In genomic region chr4:31169851-31170250, GRCh38 we compare ENCODE assay signal across 19 cellular contexts.
DNase-seq lines count a peak whose midpoint lies in the region; ATAC-seq and TF ChIP-seq lines count a peak whose summit lies in the region.
"Had no signal": no experiment of that assay in that cellular context is flagged by ENCODE, and none has a peak within 500 bp of the region (broad histone marks: within the 10 kb centered on the region; RNA-seq: fewer than 3 reads in every experiment).

No MANE protein-coding gene starts in this region.

- no TSS peak for BruUV-seq in HCT116 (replicated peaks; lab: Mats Ljungman, UMichigan)

- H3K4me1 ChIP-seq in HCT116 (ENCODE audit: control insufficient read depth in 1 of 2, insufficient read depth in 2 of 2, low read length in 2 of 2), result no peaks in the 10 kb centered on the region
- H3K4me1 ChIP-seq in lower lobe of right lung, result no peaks in the 10 kb centered on the region
- H3K4me1 ChIP-seq: BLaER1 treated with 17β-estradiol and CSF1 and Interleukin-3, amounts not matched to agents 10 nM and 100 nM had no signal

- H3K4me3 Mint-ChIP-seq in glutamatergic neuron (ENCODE audit: unreplicated experiment), result no peak overlapping the region
- H3K4me3 Mint-ChIP-seq: CD8-positive, alpha-beta T cell; H9 had no signal

- in situ Hi-C loops in SK-MEL-5 (cut with HindIII; ENCODE audit: low pct_unique_long_range_greater_than_20kb, low sequenced_read_pairs), result no loop called here

- RAD21 ChIA-PET in HCT116 (lab: Charles Lee; ENCODE audit: low non-redundant PET in 1 of 2, low total read pairs in 2 of 2, uncharacterized antibody in 2 of 2, unreplicated experiment in 2 of 2), result no interaction called here

- no peaks in the 10 kb centered on the region for H3K79me2 ChIP-seq in HCT116 (ENCODE audit: insufficient read depth, low read length)

- no peaks in the 10 kb centered on the region for H3K27me3 Mint-ChIP-seq in glutamatergic neuron (ENCODE audit: unreplicated experiment)

- no peak overlapping the region for H3K9ac ChIP-seq in HCT116 (ENCODE audit: low read length)
- H3K9ac ChIP-seq: BLaER1 treated with 17β-estradiol and CSF1 and Interleukin-3, amounts not matched to agents 10 nM and 100 nM had no signal

- H3K4me2 ChIP-seq in HCT116 (ENCODE audit: low read length), result no peak overlapping the region
- H3K4me2 ChIP-seq: BLaER1 treated with 17β-estradiol and CSF1 and Interleukin-3, amounts not matched to agents 10 nM and 100 nM had no signal

- H4K20me1 ChIP-seq in HCT116 (ENCODE audit: insufficient read depth), result no peaks in the 10 kb centered on the region
- H4K20me1 ChIP-seq: BLaER1 treated with 17β-estradiol and CSF1 and Interleukin-3, amounts not matched to agents 10 nM and 100 nM had no signal

- CTCF ChIA-PET in HCT116 (lab: Charles Lee), result no interaction called here

- H2AFZ ChIP-seq in HCT116 (ENCODE audit: low read depth, low read length, poor library complexity, severe bottlenecking), result peak overlapping the region; percentile 60

- no peaks in the 10 kb centered on the region for H3K9me2 ChIP-seq in HCT116 (ENCODE audit: insufficient read depth)

- H3K27ac ChIP-seq in HCT116 (ENCODE audit: low read depth, low read length), result no peak overlapping the region
- H3K27ac ChIP-seq in lower lobe of right lung, result no peak overlapping the region
- H3K27ac ChIP-seq: BLaER1 treated with 17β-estradiol and CSF1 and Interleukin-3, amounts not matched to agents 10 nM and 100 nM had no signal

- no peak for DNase-seq in HCT116 (ENCODE audit: low read depth, low spot score)
- DNase-seq in SK-MEL-5 (ENCODE audit: low read depth, low spot score), result peak; percentile 68
- DNase-seq in glutamatergic neuron, result no peak
- DNase-seq in midbrain (lab: John Stamatoyannopoulos, UW), result no peak
- no peak for DNase-seq in lower lobe of right lung
- DNase-seq: CD8-positive, alpha-beta T cell; DMS53; H9; NCI-H1105; NCI-H187; NCI-H2107; NCI-H510A; NCI-H748 treated with DMSO at 0.1 percent for 48 hours; NK-92 treated with Interleukin-12 subunit alpha and Interleukin-12 subunit beta, amount 100 ng/mL, for 24 hours; SHP77 treated with DMSO at 0.1 percent for 48 hours had no signal

- no peak for TF ChIP-seq POLR2A in HCT116 (IDR thresholded peaks at IDR 0.05; ENCODE audit: borderline replicate concordance, extremely low read depth, insufficient read depth, insufficient read length)

- intact Hi-C loops in HCT116 (cut with micrococcal nuclease), result no loop called here
- intact Hi-C loops in lower lobe of right lung (cut with DNase I), result no loop called here

- H3K9me3 Mint-ChIP-seq in glutamatergic neuron (ENCODE audit: unreplicated experiment), result no peaks in the 10 kb centered on the region
- H3K9me3 Mint-ChIP-seq: H9 had no signal

- no peaks in the 10 kb centered on the region for H3K36me3 Mint-ChIP-seq in glutamatergic neuron (ENCODE audit: unreplicated experiment)
- H3K36me3 Mint-ChIP-seq: CD8-positive, alpha-beta T cell had no signal

- peaks cover 4% of the 10 kb centered on the region for H3K4me1 Mint-ChIP-seq in glutamatergic neuron (ENCODE audit: low read depth, unreplicated experiment)

- H3K9me3 ChIP-seq in HCT116 (ENCODE audit: control insufficient read depth in 1 of 2, insufficient read depth in 1 of 2, low read depth in 1 of 2, low read length in 2 of 2) (no peaks in the 10 kb centered on the region), lower lobe of right lung (no peaks in the 10 kb centered on the region)
- H3K9me3 ChIP-seq: BLaER1 treated with 17β-estradiol and CSF1 and Interleukin-3, amounts not matched to agents 10 nM and 100 nM had no signal

- POLR2A ChIA-PET in HCT116 (lab: Charles Lee), result interaction anchor here (0.8 kb wide), 1 partner anchor 10 kb away, joined by 3 read pairs; no protein-coding TSS in a partner anchor

- no peaks in the 10 kb centered on the region for H3K27me3 ChIP-seq in HCT116 (ENCODE audit: insufficient read depth, low read length)
- H3K27me3 ChIP-seq in lower lobe of right lung (ENCODE audit: low read depth), result no peaks in the 10 kb centered on the region
- H3K27me3 ChIP-seq: BLaER1 treated with 17β-estradiol and CSF1 and Interleukin-3, amounts not matched to agents 10 nM and 100 nM had no signal

- no peak for TF ChIP-seq RAD21 in HCT116 (IDR thresholded peaks at IDR 0.05; ENCODE audit: low read depth)

- H3K36me3 ChIP-seq in HCT116 (ENCODE audit: control insufficient read depth in 1 of 2, insufficient read depth in 2 of 2, low read length in 2 of 2) (no peaks in the 10 kb centered on the region), lower lobe of right lung (no peaks in the 10 kb centered on the region)
- H3K36me3 ChIP-seq: BLaER1 treated with 17β-estradiol and CSF1 and Interleukin-3, amounts not matched to agents 10 nM and 100 nM had no signal

- ATAC-seq in HCT116, result no peak
- no peak for ATAC-seq in lower lobe of right lung
- no peak for ATAC-seq in HG02870 (IDR thresholded peaks at IDR 0.05; ENCODE audit: unreplicated experiment)
- ATAC-seq in HG02610 (IDR thresholded peaks at IDR 0.05; ENCODE audit: unreplicated experiment), result no peak
- ATAC-seq: CD8-positive, alpha-beta T cell; K562 had no signal

- peak overlapping the region; percentile 26 for H3K27ac Mint-ChIP-seq in glutamatergic neuron (ENCODE audit: unreplicated experiment)
- H3K27ac Mint-ChIP-seq: CD8-positive, alpha-beta T cell had no signal

- H3K4me3 ChIP-seq in HCT116 (replicated peaks in 1 of 2; ENCODE audit: low read depth in 1 of 2, low read length in 2 of 2), result no peak overlapping the region
- no peak overlapping the region for H3K4me3 ChIP-seq in lower lobe of right lung
- H3K4me3 ChIP-seq: BLaER1 treated with 17β-estradiol and CSF1 and Interleukin-3, amounts not matched to agents 10 nM and 100 nM; K562 had no signal

- no peak for TF ChIP-seq CTCF in HCT116 (IDR thresholded peaks at IDR 0.05 in 2 of 3, conservative IDR thresholded peaks at IDR 0.05 in 1 of 3; ENCODE audit: borderline replicate concordance in 1 of 3, insufficient read depth in 1 of 3, low read depth in 2 of 3, low read length in 2 of 3)
- TF ChIP-seq CTCF in glutamatergic neuron (IDR thresholded peaks at IDR 0.05; ENCODE audit: partially characterized antibody, unreplicated experiment), result no peak
- no peak for TF ChIP-seq CTCF in lower lobe of right lung (IDR thresholded peaks at IDR 0.05)

TF ChIP-seq in HCT116, 20 proteins besides CTCF, POLR2A, EP300 and RAD21 (continues in another document):
- TF ChIP-seq MAX (IDR thresholded peaks at IDR 0.05) (no peak), REST (IDR thresholded peaks at IDR 0.05; ENCODE audit: low read depth) (no peak), ZNF274 (IDR thresholded peaks at IDR 0.05; ENCODE audit: low read depth, low read length) (no peak), ZFX (IDR thresholded peaks at IDR 0.05) (no peak), ATF3 (IDR thresholded peaks at IDR 0.05) (no peak), FOSL1 (IDR thresholded peaks at IDR 0.05; ENCODE audit: low read depth) (no peak), JUND (IDR thresholded peaks at IDR 0.05) (no peak), SP1 (IDR thresholded peaks at IDR 0.05; ENCODE audit: low read depth) (no peak), CEBPB (IDR thresholded peaks at IDR 0.05; ENCODE audit: low read depth) (no peak), EZH2 (IDR thresholded peaks at IDR 0.05) (no peak), EZH2phosphoT487 (IDR thresholded peaks at IDR 0.05; ENCODE audit: borderline replicate concordance) (no peak), ZBTB33 (IDR thresholded peaks at IDR 0.05; ENCODE audit: extremely low read depth, insufficient replicate concordance, low read length) (no peak)
